In genomic region chr10:60384708-60385398, GRCh38 we compare ENCODE assay signal across 11 cellular contexts. TPM values are rescaled to one million over a fixed set of nuclear protein-coding genes. Genes with fewer than 3 reads are reported as not detected.
A peak's percentile ranks its signal among the peaks of the same experiment; 100 is the strongest.
DNase-seq lines count a peak whose midpoint lies in the region; ATAC-seq lines count a peak whose summit lies in the region.
"Had no signal": no experiment of that assay in that cellular context is flagged by ENCODE, and none has a peak within 500 bp of the region (broad histone marks: within the 10 kb centered on the region; RNA-seq: fewer than 3 reads in every experiment).

No MANE protein-coding gene starts in this region.

- no peak overlapping the region for H3K27ac Mint-ChIP-seq in stimulated activated effector memory CD8-positive, alpha-beta T cell treated with anti-CD3 and anti-CD28 coated beads, Interleukin-12 subunit alpha, Interleukin-12 subunit beta, amount 100 ng/mL, for 72 hours
- H3K27ac Mint-ChIP-seq: IgD-negative memory B cell had no signal

- H3K36me3 Mint-ChIP-seq in stimulated activated effector memory CD8-positive, alpha-beta T cell treated with anti-CD3 and anti-CD28 coated beads, Interleukin-12 subunit alpha, Interleukin-12 subunit beta, amount 100 ng/mL, for 72 hours, result no peaks in the 10 kb centered on the region

- H3K4me3 Mint-ChIP-seq in stimulated activated effector memory CD8-positive, alpha-beta T cell treated with anti-CD3 and anti-CD28 coated beads, Interleukin-12 subunit alpha, Interleukin-12 subunit beta, amount 100 ng/mL, for 72 hours, result no peak overlapping the region

- no peak for ATAC-seq in stimulated activated effector memory CD8-positive, alpha-beta T cell treated with anti-CD3 and anti-CD28 coated beads, Interleukin-12 subunit alpha, Interleukin-12 subunit beta, amount 100 ng/mL, for 72 hours

- H3K9me3 Mint-ChIP-seq in stimulated activated effector memory CD8-positive, alpha-beta T cell treated with anti-CD3 and anti-CD28 coated beads, Interleukin-12 subunit alpha, Interleukin-12 subunit beta, amount 100 ng/mL, for 72 hours, result no peaks in the 10 kb centered on the region
- H3K9me3 Mint-ChIP-seq: IgD-negative memory B cell had no signal

- DNase-seq in AG08396 (ENCODE audit: low spot score) (peak; percentile 88), LoVo (ENCODE audit: low spot score) (peak; percentile 61), cerebellar cortex (ENCODE audit: low spot score) (peak; percentile 93), lung microvascular endothelial cell (ENCODE audit: low read depth in 2 of 2) (peak; percentile 59 to 95), midbrain (lab: John Stamatoyannopoulos, UW) (no peak), NCI-H345 treated with DMSO at 0.1 percent for 48 hours (lab: John Stamatoyannopoulos, UW; ENCODE audit: unreplicated experiment) (no peak), NK-92 (lab: John Stamatoyannopoulos, UW; ENCODE audit: unreplicated experiment) (no peak)
- no peak for DNase-seq in stimulated activated effector memory CD8-positive, alpha-beta T cell treated with anti-CD3 and anti-CD28 coated beads, Interleukin-12 subunit alpha, Interleukin-12 subunit beta, amount 100 ng/mL, for 72 hours (ENCODE audit: low spot score in 2 of 2)
- DNase-seq: DMS79; stimulated activated CD4-positive, alpha-beta T cell treated with anti-CD3 and anti-CD28 coated beads, Interleukin-12 subunit alpha, Interleukin-12 subunit beta, amount 100 ng/mL, for 4 hours had no signal

- peaks cover 24% of the 10 kb centered on the region for H3K4me1 Mint-ChIP-seq in stimulated activated effector memory CD8-positive, alpha-beta T cell treated with anti-CD3 and anti-CD28 coated beads, Interleukin-12 subunit alpha, Interleukin-12 subunit beta, amount 100 ng/mL, for 72 hours

RNA-seq across cellular contexts. Expression of gene ANK3, which starts 4.8 kb away (rescaled TPM):
- under 0.01 and 0.87 TPM in 2 replicates for total RNA-seq in lung microvascular endothelial cell

Comparison
In these comparisons a context has a peak if more than half of its experiments do, and no peak if none do; other contexts are left out.
1. DNase-seq: peak in AG08396 (single experiment), LoVo (single experiment), cerebellar cortex (single experiment) and lung microvascular endothelial cell (2 of 2); none in midbrain (single experiment), stimulated activated effector memory CD8-positive, alpha-beta T cell treated with anti-CD3 and anti-CD28 coated beads, Interleukin-12 subunit alpha, Interleukin-12 subunit beta, amount 100 ng/mL, for 72 hours (0 of 2), NCI-H345 treated with DMSO at 0.1 percent for 48 hours (single experiment) and NK-92 (single experiment).